In genomic region chr13:98338312-98338711, GRCh38 we compare ENCODE assay signal across 1 cellular context.
TF ChIP-seq lines count a peak whose summit lies in the region.

No MANE protein-coding gene starts in this region.

TF ChIP-seq in IMR-90, 13 proteins besides CTCF, POLR2A, EP300 and RAD21:
- 0 out of 2 replicates have a peak, but pooled peaks have one; percentile 45 for TF ChIP-seq CEBPB (IDR thresholded peaks at IDR 0.05; ENCODE audit: low read depth, low read length)
- no peak for TF ChIP-seq FOS (IDR thresholded peaks at IDR 0.05; ENCODE audit: low read depth, low read length)
